8 cellular contexts compared by ENCODE assay signal in the genomic region with DNA sequence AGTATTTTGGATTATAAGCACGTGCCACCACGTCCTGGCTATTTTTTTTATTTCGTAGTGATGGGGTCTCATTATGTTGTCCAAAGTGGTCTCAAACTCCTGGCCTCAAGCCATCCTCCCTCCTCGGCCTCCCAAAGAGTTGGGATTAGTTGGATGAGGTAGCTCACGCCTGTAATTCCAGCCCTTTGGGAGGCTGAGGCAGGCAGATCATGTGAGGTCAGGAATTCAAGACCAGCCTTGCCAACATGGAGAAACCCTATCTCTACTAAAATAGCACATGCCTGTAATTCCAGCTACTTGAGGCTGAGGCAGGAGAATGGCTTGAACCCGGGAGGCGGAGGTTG. TPM values are rescaled to one million over a fixed set of nuclear protein-coding genes. Genes with fewer than 3 reads are reported as not detected.
DNase-seq lines count a peak whose midpoint lies in the region; ATAC-seq, FAIRE-seq and TF ChIP-seq lines count a peak whose summit lies in the region.

No MANE protein-coding gene starts in this region.

- H3K27me3 Mint-ChIP-seq in activated CD4-positive, alpha-beta T cell treated with anti-CD3 and anti-CD28 coated beads for 36 hours: no peaks in the 10 kb centered on the region

- DNase-seq in activated CD4-positive, alpha-beta T cell treated with anti-CD3 and anti-CD28 coated beads for 36 hours: no peak
- DNase-seq in activated CD4-positive, alpha-beta T cell treated with anti-CD3 and anti-CD28 coated beads for 48 hours: no peak
- no peak for DNase-seq in adipocyte (ENCODE audit: low read depth)
- DNase-seq in HepG2 (ENCODE audit: low spot score): no peak
- DNase-seq in substantia nigra (lab: John Stamatoyannopoulos, UW): peak in 2 of 49 donors; percentile 24 to 41
- no peak for DNase-seq in NCI-H128 (lab: John Stamatoyannopoulos, UW; ENCODE audit: unreplicated experiment)
- no peak for DNase-seq in cortex of kidney (lab: John Stamatoyannopoulos, UW)
- no peak for DNase-seq in NOMO-1 treated with dmso at 0.1 percent for 144 hours (lab: John Stamatoyannopoulos, UW; ENCODE audit: unreplicated experiment)

- peaks cover 20% of the 10 kb centered on the region for H3K4me1 ChIP-seq in adipocyte (ENCODE audit: control insufficient read depth, insufficient read depth, low read length)
- peaks cover 68% of the 10 kb centered on the region for H3K4me1 ChIP-seq in HepG2 (ENCODE audit: insufficient read depth, low read length)

- H3K9ac ChIP-seq in adipocyte (ENCODE audit: low read length) (peak overlapping the region; percentile 89), HepG2 (ENCODE audit: insufficient read depth, low read depth, low read length) (peak overlapping the region; percentile 76)

- in situ Hi-C loops in HepG2 (cut with HindIII; ENCODE audit: extremely low pct_ligation_motif_present, low pct_unique_long_range_greater_than_20kb): no loop called here

- no peak for TF ChIP-seq POLR2A in HepG2 (IDR thresholded peaks at IDR 0.05; ENCODE audit: insufficient read depth in 1 of 2, low read depth in 2 of 2, low read length in 2 of 2)

- no peak for FAIRE-seq in HepG2 (lab: Jason Lieb, UNC)

- H3K4me2 ChIP-seq in HepG2 (ENCODE audit: low read depth, low read length): peak overlapping the region; percentile 81

- H3K9me3 ChIP-seq in adipocyte (ENCODE audit: control insufficient read depth, low read length) (no peaks in the 10 kb centered on the region), HepG2 (ENCODE audit: low read length) (no peaks in the 10 kb centered on the region)

- no peak for TF ChIP-seq CTCF in HepG2 (CRISPR knock-in tag; IDR thresholded peaks at IDR 0.05)

- no peaks in the 10 kb centered on the region for H3K36me3 Mint-ChIP-seq in activated CD4-positive, alpha-beta T cell treated with anti-CD3 and anti-CD28 coated beads for 36 hours (ENCODE audit: low read depth)

- H3K36me3 ChIP-seq in adipocyte (ENCODE audit: control insufficient read depth, insufficient read depth, low read length, severe bottlenecking) (no peaks in the 10 kb centered on the region), HepG2 (replicated peaks in 1 of 2; ENCODE audit: control insufficient read depth in 1 of 2, insufficient read depth in 2 of 2, low read length in 2 of 2) (no peaks in the 10 kb centered on the region)

- BruUV-seq in HepG2 (replicated peaks; lab: Mats Ljungman, UMichigan): no TSS peak

- WGBS in HepG2 (ENCODE audit: low lambda C conversion rate): 93% methylated on average over 7 of the region's 7 CpGs

- H3K4me3 Mint-ChIP-seq in activated CD4-positive, alpha-beta T cell treated with anti-CD3 and anti-CD28 coated beads for 36 hours: peak overlapping the region; percentile 47

- no peaks in the 10 kb centered on the region for H3K9me3 Mint-ChIP-seq in activated CD4-positive, alpha-beta T cell treated with anti-CD3 and anti-CD28 coated beads for 36 hours (ENCODE audit: low read depth)

- H3K79me2 ChIP-seq in HepG2 (ENCODE audit: insufficient read depth, low read length): no peaks in the 10 kb centered on the region

- CTCF ChIA-PET in activated CD4-positive, alpha-beta T cell treated with anti-CD3 and anti-CD28 coated beads for 36 hours (lab: Charles Lee): interaction anchor here (0.9 kb wide), 1 partner anchor 56 kb away, joined by 4 read pairs; no protein-coding TSS in a partner anchor
- CTCF ChIA-PET in HepG2 (lab: Yijun Ruan, JAX; ENCODE audit: low intra/inter-chr PET ratio, low total read pairs): no interaction called here

- ATAC-seq in activated CD4-positive, alpha-beta T cell treated with anti-CD3 and anti-CD28 coated beads for 36 hours: no peak
- ATAC-seq in HepG2: no peak

- peak overlapping the region; percentile 55 for H2AFZ ChIP-seq in HepG2 (ENCODE audit: low read length)

- H3K27ac ChIP-seq in HepG2 (ENCODE audit: extremely low read length, insufficient read depth, low read length) (peak overlapping the region; percentile 78), substantia nigra (ENCODE audit: low read depth, low read length, poor library complexity, severe bottlenecking) (peak overlapping the region; percentile 81)

- H3K4me3 ChIP-seq in adipocyte (ENCODE audit: low read length) (peak overlapping the region; percentile 70), HepG2 (replicated peaks in 1 of 3; ENCODE audit: insufficient read depth in 1 of 3, low read depth in 2 of 3, low read length in 3 of 3) (peak overlapping the region in 2 of 3 experiments; percentile 60 to 70; a peak in 3 of 6 replicates)

- TF ChIP-seq RAD21 in HepG2 (CRISPR knock-in tag; IDR thresholded peaks at IDR 0.05): no peak

- H3K4me1 Mint-ChIP-seq in activated CD4-positive, alpha-beta T cell treated with anti-CD3 and anti-CD28 coated beads for 36 hours: peaks cover 7% of the 10 kb centered on the region

- TF ChIP-seq EP300 in HepG2 (IDR thresholded peaks at IDR 0.05; ENCODE audit: low read depth in 2 of 2, low read length in 2 of 2) (no peak), HepG2 (CRISPR knock-in tag; IDR thresholded peaks at IDR 0.05; ENCODE audit: borderline replicate concordance) (no peak)

- H4K20me1 ChIP-seq in HepG2 (ENCODE audit: insufficient read depth, low read length): no peaks in the 10 kb centered on the region

- intact Hi-C loops in activated CD4-positive, alpha-beta T cell treated with anti-CD3 and anti-CD28 coated beads for 36 hours (cut with DNase I, micrococcal nuclease): no loop called here
- intact Hi-C loops in HepG2 (cut with micrococcal nuclease; ENCODE audit: unreplicated experiment): no loop called here

- POLR2A ChIA-PET in activated CD4-positive, alpha-beta T cell treated with anti-CD3 and anti-CD28 coated beads for 36 hours (lab: Charles Lee): no interaction called here
- POLR2A ChIA-PET in HepG2 (lab: Yijun Ruan, JAX): interaction anchor here (0.6 kb wide), 1 partner anchor 30 kb away, joined by 3 read pairs; no protein-coding TSS in a partner anchor

- H3K27ac Mint-ChIP-seq in activated CD4-positive, alpha-beta T cell treated with anti-CD3 and anti-CD28 coated beads for 36 hours: peak overlapping the region; percentile 42

- no peaks in the 10 kb centered on the region for H3K27me3 ChIP-seq in adipocyte (replicated peaks; ENCODE audit: control insufficient read depth, insufficient read depth, low read length)
- no peaks in the 10 kb centered on the region for H3K27me3 ChIP-seq in HepG2 (ENCODE audit: control insufficient read depth in 1 of 2, insufficient read depth in 2 of 2, low read length in 2 of 2)

RNA-seq across cellular contexts. Expression of a gene that starts 21.8 kb away (rescaled TPM):
- total RNA-seq in activated CD4-positive, alpha-beta T cell treated with anti-CD3 and anti-CD28 coated beads for 36 hours: 100 to 1,000 TPM; 140 to 144 TPM
- total RNA-seq in HepG2 (2016; rRNA removed; fragmentation: Illumina TruSeq; extraction: Trizol): 67.5 and 93.7 TPM in 2 replicates
- total RNA-seq in HepG2 (2016; cell fraction: cytosol; rRNA removed; fragmentation: Illumina TruSeq; extraction: Trizol; ENCODE audit: low read depth): 7.9 and 9.3 TPM in 2 replicates
- 72.6 and 87.9 TPM in 2 replicates for total RNA-seq in HepG2 (2016; cell fraction: insoluble cytoplasmic fraction; rRNA removed; fragmentation: Illumina TruSeq; extraction: Trizol)
- 43.2 and 47.4 TPM in 2 replicates for total RNA-seq in HepG2 (2016; cell fraction: membrane; rRNA removed; fragmentation: Illumina TruSeq; extraction: Trizol)
- 40.4 and 44.1 TPM in 2 replicates for total RNA-seq in HepG2 (2016; cell fraction: nucleus; rRNA removed; fragmentation: Illumina TruSeq; extraction: Trizol)
- polyA plus RNA-seq in HepG2 (2011; rRNA removed): 36.7 and 36.9 TPM in 2 replicates
- polyA plus RNA-seq in HepG2 (2011; cell fraction: cytosol; rRNA removed): 18.0 and 24.8 TPM in 2 replicates
- polyA plus RNA-seq in HepG2 (2011; cell fraction: nucleus; rRNA removed): 23.3 and 26.1 TPM in 2 replicates
- 82.2 and 83.9 TPM in 2 replicates for polyA plus RNA-seq in HepG2 (2012)
- polyA plus RNA-seq in HepG2 (2016; cell fraction: cytosol; fragmentation: Illumina TruSeq; extraction: Trizol; ENCODE audit: low read depth): 5.9 and 6.1 TPM in 2 replicates
- polyA plus RNA-seq in HepG2 (2016; cell fraction: insoluble cytoplasmic fraction; fragmentation: Illumina TruSeq; extraction: Trizol; ENCODE audit: low read depth): 125 and 130 TPM in 2 replicates
- polyA plus RNA-seq in HepG2 (2016; cell fraction: membrane; fragmentation: Illumina TruSeq; extraction: Trizol; ENCODE audit: low read depth): 21.8 and 25.4 TPM in 2 replicates
- polyA plus RNA-seq in HepG2 (2016; cell fraction: nucleus; fragmentation: Illumina TruSeq; extraction: Trizol; ENCODE audit: insufficient read depth, low read depth): 69.2 and 70.0 TPM in 2 replicates
- polyA minus RNA-seq in HepG2 (2011; rRNA and poly(A)+ RNA removed; ENCODE audit: low replicate concordance): 56.5 and 77.8 TPM in 2 replicates
- polyA minus RNA-seq in HepG2 (2011; cell fraction: cytosol; rRNA and poly(A)+ RNA removed): 55.6 and 57.6 TPM in 2 replicates
- polyA minus RNA-seq in HepG2 (2011; cell fraction: nucleus; rRNA and poly(A)+ RNA removed): 27.9 and 31.8 TPM in 2 replicates

RNA-seq across cellular contexts. Expression of a gene that starts 28.9 kb away (rescaled TPM):
- under 1 TPM; 0.79 to 0.91 TPM for total RNA-seq in activated CD4-positive, alpha-beta T cell treated with anti-CD3 and anti-CD28 coated beads for 36 hours
- 32.3 and 63.8 TPM in 2 replicates for total RNA-seq in HepG2 (2016; rRNA removed; fragmentation: Illumina TruSeq; extraction: Trizol)
- 7.6 and 8.8 TPM in 2 replicates for total RNA-seq in HepG2 (2016; cell fraction: cytosol; rRNA removed; fragmentation: Illumina TruSeq; extraction: Trizol; ENCODE audit: low read depth)
- total RNA-seq in HepG2 (2016; cell fraction: insoluble cytoplasmic fraction; rRNA removed; fragmentation: Illumina TruSeq; extraction: Trizol): 34.6 and 61.6 TPM in 2 replicates
- 25.9 and 27.1 TPM in 2 replicates for total RNA-seq in HepG2 (2016; cell fraction: membrane; rRNA removed; fragmentation: Illumina TruSeq; extraction: Trizol)
- 48.0 and 57.4 TPM in 2 replicates for total RNA-seq in HepG2 (2016; cell fraction: nucleus; rRNA removed; fragmentation: Illumina TruSeq; extraction: Trizol)
- 33.3 and 48.2 TPM in 2 replicates for polyA plus RNA-seq in HepG2 (2011; rRNA removed)
- polyA plus RNA-seq in HepG2 (2011; cell fraction: cytosol; rRNA removed): 37.9 and 40.0 TPM in 2 replicates
- polyA plus RNA-seq in HepG2 (2011; cell fraction: nucleus; rRNA removed): 48.0 and 53.5 TPM in 2 replicates
- 16.6 and 28.9 TPM in 2 replicates for polyA plus RNA-seq in HepG2 (2012)
- polyA plus RNA-seq in HepG2 (2016; cell fraction: cytosol; fragmentation: Illumina TruSeq; extraction: Trizol; ENCODE audit: low read depth): 6.9 and 7.7 TPM in 2 replicates
- 34.3 and 36.7 TPM in 2 replicates for polyA plus RNA-seq in HepG2 (2016; cell fraction: insoluble cytoplasmic fraction; fragmentation: Illumina TruSeq; extraction: Trizol; ENCODE audit: low read depth)
- 21.4 and 22.0 TPM in 2 replicates for polyA plus RNA-seq in HepG2 (2016; cell fraction: membrane; fragmentation: Illumina TruSeq; extraction: Trizol; ENCODE audit: low read depth)
- 116 and 122 TPM in 2 replicates for polyA plus RNA-seq in HepG2 (2016; cell fraction: nucleus; fragmentation: Illumina TruSeq; extraction: Trizol; ENCODE audit: insufficient read depth, low read depth)
- polyA minus RNA-seq in HepG2 (2011; rRNA and poly(A)+ RNA removed; ENCODE audit: low replicate concordance): 2.6 and 50.7 TPM in 2 replicates
- 11.6 and 15.7 TPM in 2 replicates for polyA minus RNA-seq in HepG2 (2011; cell fraction: cytosol; rRNA and poly(A)+ RNA removed)
- 7.5 and 10.8 TPM in 2 replicates for polyA minus RNA-seq in HepG2 (2011; cell fraction: nucleus; rRNA and poly(A)+ RNA removed)

RNA-seq across cellular contexts. Expression of a gene that starts 44.2 kb away (rescaled TPM):
- total RNA-seq in activated CD4-positive, alpha-beta T cell treated with anti-CD3 and anti-CD28 coated beads for 36 hours: 1 to 10 TPM; 7.0 to 7.9 TPM
- total RNA-seq in HepG2 (2016; rRNA removed; fragmentation: Illumina TruSeq; extraction: Trizol): not detected in 2 replicates
- total RNA-seq in HepG2 (2016; cell fraction: cytosol; rRNA removed; fragmentation: Illumina TruSeq; extraction: Trizol; ENCODE audit: low read depth): 1.5 TPM in 1 of 2 replicates, not detected in the other
- total RNA-seq in HepG2 (2016; cell fraction: insoluble cytoplasmic fraction; rRNA removed; fragmentation: Illumina TruSeq; extraction: Trizol): 1.2 TPM in 1 of 2 replicates, not detected in the other
- 2.2 TPM in 1 of 2 replicates, not detected in the other for total RNA-seq in HepG2 (2016; cell fraction: membrane; rRNA removed; fragmentation: Illumina TruSeq; extraction: Trizol)
- total RNA-seq in HepG2 (2016; cell fraction: nucleus; rRNA removed; fragmentation: Illumina TruSeq; extraction: Trizol): not detected in 2 replicates
- not detected in 2 replicates for polyA plus RNA-seq in HepG2 (2011; rRNA removed)
- not detected in 2 replicates for polyA plus RNA-seq in HepG2 (2011; cell fraction: cytosol; rRNA removed)
- polyA plus RNA-seq in HepG2 (2011; cell fraction: nucleus; rRNA removed): not detected in 2 replicates
- polyA plus RNA-seq in HepG2 (2012): not detected in 2 replicates
- not detected in 2 replicates for polyA plus RNA-seq in HepG2 (2016; cell fraction: cytosol; fragmentation: Illumina TruSeq; extraction: Trizol; ENCODE audit: low read depth)
- polyA plus RNA-seq in HepG2 (2016; cell fraction: insoluble cytoplasmic fraction; fragmentation: Illumina TruSeq; extraction: Trizol; ENCODE audit: low read depth): not detected in 2 replicates
- not detected in 2 replicates for polyA plus RNA-seq in HepG2 (2016; cell fraction: membrane; fragmentation: Illumina TruSeq; extraction: Trizol; ENCODE audit: low read depth)
- not detected in 2 replicates for polyA plus RNA-seq in HepG2 (2016; cell fraction: nucleus; fragmentation: Illumina TruSeq; extraction: Trizol; ENCODE audit: insufficient read depth, low read depth)
- 0.80 and 89.9 TPM in 2 replicates for polyA minus RNA-seq in HepG2 (2011; rRNA and poly(A)+ RNA removed; ENCODE audit: low replicate concordance)
- not detected in 2 replicates for polyA minus RNA-seq in HepG2 (2011; cell fraction: cytosol; rRNA and poly(A)+ RNA removed)
- polyA minus RNA-seq in HepG2 (2011; cell fraction: nucleus; rRNA and poly(A)+ RNA removed): not detected in 2 replicates

Comparison
In these comparisons a context has a peak if more than half of its experiments do, and no peak if none do; other contexts are left out.
1. RNA of a gene that starts 28.9 kb away (total RNA-seq): 7.6 to 63.8 TPM in HepG2; 0.79 to 0.91 TPM in activated CD4-positive, alpha-beta T cell treated with anti-CD3 and anti-CD28 coated beads for 36 hours; every median in the first group is over 4 times any median in the second.